Comparison of ENCODE assay signal across 18 cellular contexts in genomic region chr2:80112790-80113189, GRCh38.
"Had no signal": no experiment of that assay in that cellular context is flagged by ENCODE, and none has a peak within 500 bp of the region (broad histone marks: within the 10 kb centered on the region; RNA-seq: fewer than 3 reads in every experiment).

No MANE protein-coding gene starts in this region.

- DNase-seq: KBM-7; NCI-H1092; NCI-H1105 treated with DMSO at 0.1 percent for 48 hours; NCI-H1436; NCI-H1930; NCI-H2107; NCI-H2227 treated with DMSO at 0.1 percent for 48 hours; NCI-H446; NCI-H510A; NCI-H524 treated with DMSO at 0.1 percent for 48 hours; NCI-H748 treated with DMSO at 0.1 percent for 48 hours; NK-92 treated with Interleukin-12 subunit alpha and Interleukin-12 subunit beta, amount 100 ng/mL, for 24 hours; PC-3; SHP77; SK-N-SH; SW 1271; T-cell had no signal

- FAIRE-seq: HTR-8/SVneo had no signal
